In genomic region chr2:170703776-170704476, GRCh38 we compare ENCODE assay signal across 14 cellular contexts.
"Had no signal": no experiment of that assay in that cellular context is flagged by ENCODE, and none has a peak within 500 bp of the region (broad histone marks: within the 10 kb centered on the region; RNA-seq: fewer than 3 reads in every experiment).

No MANE protein-coding gene starts in this region.

- DNase-seq: activated CD4-positive, alpha-beta T cell treated with anti-CD3 and anti-CD28 coated beads, Interleukin-2, amount 50 U/mL, for 4 hours; activated CD4-positive, CD25-positive, alpha-beta regulatory T cell treated with anti-CD3 and anti-CD28 coated beads, Interleukin-2, amount 50 U/mL, for 72 hours; activated CD8-positive, alpha-beta memory T cell treated with anti-CD3 and anti-CD28 coated beads, Interleukin-2, amount 10 ng/mL, durations not matched to agents 7 days and 5 days; activated effector memory CD4-positive, alpha-beta T cell treated with anti-CD3 and anti-CD28 coated beads, Interleukin-2, amount 50 U/mL, for 16 hours; activated T-cell treated with anti-CD3 and anti-CD28 coated beads, Interleukin-2, amount 50 U/mL, for 1 hour; erythroblast; heart right ventricle; left cardiac atrium; naive B cell; stimulated activated CD4-positive, alpha-beta T cell treated with anti-CD3 and anti-CD28 coated beads, Interleukin-2, amount 100 ng/mL, for 48 hours; T-helper 9 cell had no signal

- ATAC-seq: activated CD8-positive, alpha-beta memory T cell treated with anti-CD3 and anti-CD28 coated beads, Interleukin-2, amount 10 ng/mL, durations not matched to agents 7 days and 5 days; activated naive CD4-positive, alpha-beta T cell treated with anti-CD3 and anti-CD28 coated beads, Interleukin-2, amount 50 U/mL, for 72 hours; gastroesophageal sphincter; heart right ventricle; left cardiac atrium; stimulated activated memory B cell treated with anti-CD40 and anti-IgM and Interleukin-4, amounts not matched to agents 10 μg/mL and 1 μg/mL and 100 μg/mL, for 72 hours had no signal
